In the genomic region with DNA sequence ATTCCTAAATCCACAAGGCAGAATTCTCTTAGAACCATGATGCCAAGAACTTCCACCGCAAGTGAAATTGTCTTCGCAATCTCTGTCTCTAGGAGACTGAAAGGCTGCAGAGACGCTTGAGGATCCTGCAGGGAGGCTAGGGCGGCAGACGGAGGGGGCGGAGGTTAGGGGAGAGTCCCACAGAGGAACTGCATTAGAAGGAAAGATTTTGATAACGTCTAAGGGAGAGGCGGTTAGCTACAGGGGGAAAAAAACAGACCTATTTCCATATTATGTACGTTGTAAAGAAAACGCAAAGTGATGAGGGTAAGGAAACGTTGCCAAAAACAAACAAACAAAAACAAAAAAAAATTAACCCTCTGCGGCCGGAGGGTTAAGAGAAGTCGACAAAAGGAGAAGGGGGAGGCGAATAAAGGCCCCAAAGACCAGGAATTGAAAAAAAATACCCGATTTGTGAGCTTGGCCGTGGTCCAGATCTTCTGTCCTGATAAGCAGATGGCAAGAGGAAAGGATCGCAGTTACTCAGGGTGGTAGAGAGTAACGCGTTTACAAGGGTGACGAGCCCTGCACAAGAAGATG, we compare ENCODE assay signal across 8 cellular contexts. TPM values are rescaled to one million over a fixed set of nuclear protein-coding genes. Genes with fewer than 3 reads are reported as not detected.
DNase-seq lines count a peak whose midpoint lies in the region; ATAC-seq lines count a peak whose summit lies in the region.

No MANE protein-coding gene starts in this region.

- no peaks in the 10 kb centered on the region for H3K27me3 ChIP-seq in BLaER1

- peak overlapping the region; percentile 92 for H3K4me2 ChIP-seq in BLaER1

- H4K20me1 ChIP-seq in BLaER1 = peaks cover 29% of the 10 kb centered on the region

- ATAC-seq in GM19035 (IDR thresholded peaks at IDR 0.05; ENCODE audit: unreplicated experiment) (peak; percentile 30), HG03342 (IDR thresholded peaks at IDR 0.05; ENCODE audit: unreplicated experiment) (peak; percentile 26), esophagus mucosa (peak; percentile 49)

- peak overlapping the region; percentile 77 for H3K4me3 ChIP-seq in BLaER1

- H3K27ac ChIP-seq in BLaER1 = peak overlapping the region; percentile 77

- peaks cover 38% of the 10 kb centered on the region for H3K9me3 ChIP-seq in BLaER1

- peaks cover 44% of the 10 kb centered on the region for H3K4me1 ChIP-seq in BLaER1

- peaks cover 12% of the 10 kb centered on the region for H3K36me3 ChIP-seq in BLaER1

- peak; percentile 70 for DNase-seq in NOMO-1 treated with DMSO at 0.1 percent for 48 hours (lab: John Stamatoyannopoulos, UW; ENCODE audit: unreplicated experiment)
- DNase-seq in activated T-cell treated with anti-CD3 and anti-CD28 coated beads for 24 hours (ENCODE audit: low read depth) = peak; percentile 42
- peak; percentile 61 for DNase-seq in myocyte (ENCODE audit: low read depth)
- DNase-seq in stimulated activated naive CD4-positive, alpha-beta T cell (lab: John Stamatoyannopoulos, UW) = peak; percentile 34 to 81 (median 58)

- peak overlapping the region; percentile 84 for H3K9ac ChIP-seq in BLaER1

RNA-seq across cellular contexts. Expression of a gene that starts 0.5 kb away (rescaled TPM):
- total RNA-seq in esophagus mucosa = 8.2 TPM
- total RNA-seq in myocyte = 22.7 and 37.1 TPM in 2 replicates
- 5.8 TPM for polyA plus RNA-seq in myocyte (2012)

RNA-seq across cellular contexts. Expression of a gene that starts 0.8 kb away (rescaled TPM):
- total RNA-seq in esophagus mucosa (8.8 TPM), myocyte (35.3 and 44.0 TPM in 2 replicates)
- polyA plus RNA-seq in myocyte (2012) = 7.7 TPM

Comparison
In these comparisons a context has a peak if more than half of its experiments do, and no peak if none do; other contexts are left out.
1. Peak in every context shown above with its lines: DNase-seq, ATAC-seq, H3K4me3 ChIP-seq and H3K27ac ChIP-seq.